Comparison of ENCODE assay signal across 28 cellular contexts in genomic region chr4:5086535-5086934, GRCh38. TPM values are rescaled to one million over a fixed set of nuclear protein-coding genes. Genes with fewer than 3 reads are reported as not detected.
A peak's percentile ranks its signal among the peaks of the same experiment; 100 is the strongest.
DNase-seq lines count a peak whose midpoint lies in the region; ATAC-seq, FAIRE-seq and TF ChIP-seq lines count a peak whose summit lies in the region.
"Had no signal": no experiment of that assay in that cellular context is flagged by ENCODE, and none has a peak within 500 bp of the region (broad histone marks: within the 10 kb centered on the region; RNA-seq: fewer than 3 reads in every experiment).

No MANE protein-coding gene starts in this region.

- H3K4me3 ChIP-seq in A549 (no peak overlapping the region), K562 (no peak overlapping the region), endothelial cell of umbilical vein (replicated peaks in 1 of 3; ENCODE audit: insufficient read depth in 1 of 3, low read depth in 1 of 3, low read length in 3 of 3) (no peak overlapping the region)
- H3K4me3 ChIP-seq: BLaER1, GM12878 had no signal

- H3K27me3 ChIP-seq in K562 (ENCODE audit: control insufficient read depth in 2 of 2, insufficient read depth in 2 of 2, low read length in 2 of 2) (no peaks in the 10 kb centered on the region), endothelial cell of umbilical vein (ENCODE audit: control insufficient read depth in 2 of 2, insufficient read depth in 2 of 2, low read length in 2 of 2) (no peaks in the 10 kb centered on the region)
- H3K27me3 ChIP-seq: BLaER1 had no signal

- H3K9me1 ChIP-seq in K562 (ENCODE audit: control insufficient read depth, insufficient read depth, low read length) (no peaks in the 10 kb centered on the region), endothelial cell of umbilical vein (replicated peaks; ENCODE audit: control insufficient read depth, extremely low read depth, insufficient read depth, low read length) (no peaks in the 10 kb centered on the region)

- TF ChIP-seq RAD21 in A549 (conservative IDR thresholded peaks at IDR 0.05 in 1 of 2, IDR thresholded peaks at IDR 0.05 in 1 of 2), result no peak
- no peak for TF ChIP-seq RAD21 in K562 (CRISPR knock-in tag; conservative IDR thresholded peaks at IDR 0.05 in 1 of 2, IDR thresholded peaks at IDR 0.05 in 1 of 2)

- TF ChIP-seq CTCF in A549 (IDR thresholded peaks at IDR 0.05), result no peak
- TF ChIP-seq CTCF in K562 (IDR thresholded peaks at IDR 0.05 in 2 of 3, conservative IDR thresholded peaks at IDR 0.05 in 1 of 3; ENCODE audit: insufficient read depth in 2 of 3, low read depth in 1 of 3, low read length in 3 of 3), result no peak
- TF ChIP-seq CTCF in endothelial cell of umbilical vein (IDR thresholded peaks at IDR 0.05; ENCODE audit: extremely low read depth in 1 of 2, insufficient read depth in 1 of 2, low read depth in 1 of 2, low read length in 2 of 2), result no peak

- in situ Hi-C loops in K562 (cut with MboI), result no loop called here

- H3K27ac ChIP-seq in A549 (no peak overlapping the region), K562 (ENCODE audit: extremely low read depth, low read depth, low read length) (no peak overlapping the region), endothelial cell of umbilical vein (ENCODE audit: insufficient read depth, low read depth, low read length) (no peak overlapping the region)
- H3K27ac ChIP-seq: 22Rv1, BLaER1 had no signal

- dilution Hi-C loops in endothelial cell of umbilical vein (cut with MboI; ENCODE audit: extremely low pct_ligation_motif_present, low sequenced_read_pairs), result no loop called here

- CTCF ChIA-PET in A549 (lab: Yijun Ruan, JAX), result no interaction called here
- CTCF ChIA-PET in K562 (lab: Yijun Ruan, JAX; ENCODE audit: low intra/inter-chr PET ratio), result no interaction called here
- CTCF ChIA-PET in endothelial cell of umbilical vein (lab: Charles Lee), result no interaction called here

- no peaks in the 10 kb centered on the region for H4K20me1 ChIP-seq in K562 (replicated peaks; ENCODE audit: control insufficient read depth, insufficient read depth, low read length)
- no peaks in the 10 kb centered on the region for H4K20me1 ChIP-seq in endothelial cell of umbilical vein (replicated peaks; ENCODE audit: control insufficient read depth, extremely low read depth, insufficient read depth, low read length)
- H4K20me1 ChIP-seq: BLaER1 had no signal

- H3K36me3 ChIP-seq in K562 (ENCODE audit: control insufficient read depth, insufficient read depth, low read length), result no peaks in the 10 kb centered on the region
- no peaks in the 10 kb centered on the region for H3K36me3 ChIP-seq in endothelial cell of umbilical vein (ENCODE audit: control insufficient read depth in 2 of 2, extremely low read depth in 1 of 2, insufficient read depth in 2 of 2, low read length in 2 of 2)
- H3K36me3 ChIP-seq: BE2C had no signal

- no peaks in the 10 kb centered on the region for H3K79me2 ChIP-seq in K562 (ENCODE audit: control insufficient read depth, insufficient read depth, low read length)
- H3K79me2 ChIP-seq in endothelial cell of umbilical vein (ENCODE audit: control insufficient read depth, insufficient read depth, low read length), result no peaks in the 10 kb centered on the region

- ATAC-seq in A549, result no peak
- no peak for ATAC-seq in K562
- no peak for ATAC-seq in HG03045 (IDR thresholded peaks at IDR 0.05; ENCODE audit: unreplicated experiment)
- no peak for ATAC-seq in GM21367 (IDR thresholded peaks at IDR 0.05; ENCODE audit: unreplicated experiment)
- ATAC-seq: GM12878 had no signal

- TF ChIP-seq POLR2A in A549 (IDR thresholded peaks at IDR 0.05; ENCODE audit: low read length) (no peak), K562 (conservative IDR thresholded peaks at IDR 0.05) (no peak), endothelial cell of umbilical vein (IDR thresholded peaks at IDR 0.05; ENCODE audit: low read depth, low read length) (no peak)

- DNase-seq in A549 (ENCODE audit: low read depth in 1 of 2, low spot score in 1 of 2) (no peak), M059J (ENCODE audit: low read depth) (peak; percentile 50), K562 (ENCODE audit: extremely low read depth in 1 of 4, low spot score in 3 of 4) (no peak), endothelial cell of umbilical vein (ENCODE audit: low read depth, low spot score) (no peak), activated gamma-delta T cell treated with Interleukin-2 at 50 U/mL for 16 hours (no peak), anterior cingulate cortex (lab: John Stamatoyannopoulos, UW) (no peak)
- DNase-seq: ACHN; BE2C; C1 segment of cervical spinal cord; CD4-positive, alpha-beta memory T cell; CD4-positive, CD25-positive, alpha-beta regulatory T cell; CD8-positive, alpha-beta memory T cell; COR-L47; DMS 273 treated with DMSO at 0.1 percent for 48 hours; DMS153; DMS53; DMS79; DND-41; EL; GDM1 had no signal

- FAIRE-seq in A549 (lab: Jason Lieb, UNC) (no peak), K562 (lab: Jason Lieb, UNC) (no peak), endothelial cell of umbilical vein (lab: Jason Lieb, UNC) (no peak)
- FAIRE-seq: GM12878, GM12892, GM18507, GM19239 had no signal

- no peak overlapping the region for H3K4me2 ChIP-seq in A549
- H3K4me2 ChIP-seq in K562 (ENCODE audit: insufficient read depth, low read length), result no peak overlapping the region
- no peak overlapping the region for H3K4me2 ChIP-seq in endothelial cell of umbilical vein (ENCODE audit: insufficient read depth, low read length)
- H3K4me2 ChIP-seq: BLaER1 had no signal

- H3K4me1 ChIP-seq in A549, result no peaks in the 10 kb centered on the region
- no peaks in the 10 kb centered on the region for H3K4me1 ChIP-seq in K562 (replicated peaks in 1 of 2; ENCODE audit: control insufficient read depth in 2 of 2, insufficient read depth in 2 of 2, low read length in 2 of 2)
- H3K4me1 ChIP-seq in endothelial cell of umbilical vein (ENCODE audit: control insufficient read depth, extremely low read depth, insufficient read depth, low read length), result peaks cover 2% of the 10 kb centered on the region
- H3K4me1 ChIP-seq: BE2C, BLaER1 had no signal

- intact Hi-C loops in K562 (cut with micrococcal nuclease), result no loop called here
- intact Hi-C loops in endothelial cell of umbilical vein (cut with micrococcal nuclease), result no loop called here

- TF ChIP-seq EP300 in A549 (IDR thresholded peaks at IDR 0.05) (no peak), K562 (IDR thresholded peaks at IDR 0.05; ENCODE audit: low read length) (no peak)

- WGBS in A549 (ENCODE audit: missing lambda C conversion rate), result 5% methylated on average over 1 of the region's 1 CpG
- WGBS in K562 (ENCODE audit: insufficient coverage, low coverage, missing lambda C conversion rate), result 0% methylated on average over 1 of the region's 1 CpG

- POLR2A ChIA-PET in A549 (lab: Yijun Ruan, JAX), result no interaction called here
- POLR2A ChIA-PET in K562 (lab: Yijun Ruan, JAX), result no interaction called here
- POLR2A ChIA-PET in endothelial cell of umbilical vein (lab: Charles Lee), result no interaction called here

- H2AFZ ChIP-seq in K562 (ENCODE audit: low read depth, low read length) (no peak overlapping the region), endothelial cell of umbilical vein (ENCODE audit: low read depth, low read length) (no peak overlapping the region)

- H3K9me3 ChIP-seq in A549, result peaks cover 25% of the 10 kb centered on the region; the same call in 2 of the 3 replicates
- H3K9me3 ChIP-seq in K562 (replicated peaks; ENCODE audit: control insufficient read depth, insufficient read depth, low read depth, low read length), result no peaks in the 10 kb centered on the region; the same call in 1 of the 2 replicates
- no peaks in the 10 kb centered on the region for H3K9me3 ChIP-seq in endothelial cell of umbilical vein (replicated peaks; ENCODE audit: control insufficient read depth, insufficient read depth, low read length)
- H3K9me3 ChIP-seq: BE2C had no signal

- H3K9ac ChIP-seq in K562 (ENCODE audit: insufficient read depth in 1 of 2, low read depth in 2 of 2, low read length in 2 of 2) (no peak overlapping the region), endothelial cell of umbilical vein (replicated peaks; ENCODE audit: extremely low read depth, insufficient read depth, low read length) (no peak overlapping the region)
- H3K9ac ChIP-seq: BLaER1 had no signal

- BruUV-seq in K562 (replicated peaks; lab: Mats Ljungman, UMichigan) (no TSS peak), endothelial cell of umbilical vein (replicated peaks; lab: Mats Ljungman, UMichigan) (no TSS peak)

RNA-seq across cellular contexts. Expression of gene STK32B, which starts 35.3 kb away (rescaled TPM):
- polyA plus RNA-seq in A549 (2011; rRNA removed), result 10.8 and 12.1 TPM in 2 replicates
- 12.6 and 15.6 TPM in 2 replicates for polyA plus RNA-seq in A549 (2012; cell fraction: cytosol; rRNA removed)
- 16.9 and 17.2 TPM in 2 replicates for polyA plus RNA-seq in A549 (2012; cell fraction: nucleus; rRNA removed)
- polyA plus RNA-seq in A549 (2017; fragmentation: RNase III; extraction: RNeasy Plus Mini Kit Qiagen cat#74134 plus additional on column Dnase treatment), result 7.6 to 10.5 TPM (median 8.3 TPM) in 3 replicates
- 10.7 and 11.3 TPM in 2 replicates for polyA minus RNA-seq in A549 (2011; rRNA and poly(A)+ RNA removed)
- total RNA-seq in M059J (2014; rRNA removed; shearing (Covaris generic)), result 4.4 and 7.6 TPM in 2 replicates
- total RNA-seq in K562 (2011; cell fraction: chromatin; rRNA removed; ENCODE audit: low replicate concordance), result 0.21 and 0.23 TPM in 2 replicates
- total RNA-seq in K562 (2011; cell fraction: nucleolus; rRNA removed), result 0.13 TPM in 1 of 2 replicates, not detected in the other
- 0.15 and 0.53 TPM in 2 replicates for total RNA-seq in K562 (2011; cell fraction: nucleoplasm; rRNA removed)
- total RNA-seq in K562 (2014; rRNA removed), result 0.08 TPM in 1 of 2 replicates, not detected in the other
- total RNA-seq in K562 (2014; rRNA removed; fragmentation: Illumina TruSeq; extraction: Trizol), result 0.11 and 0.16 TPM in 2 replicates
- 0.07 and 0.08 TPM in 2 replicates for total RNA-seq in K562 (2015; rRNA removed; fragmentation: Illumina TruSeq; extraction: Trizol)
- total RNA-seq in K562 (2021), result 0.18 and 0.20 TPM in 2 replicates
- not detected in 2 replicates for polyA plus RNA-seq in K562 (2011; rRNA removed)
- polyA plus RNA-seq in K562 (2011; cell fraction: cytosol; rRNA removed), result 0.01 and 0.04 TPM in 2 replicates
- 0.14 TPM in 1 of 2 replicates, not detected in the other for polyA plus RNA-seq in K562 (2011; cell fraction: nucleus; rRNA removed)
- polyA plus RNA-seq in K562 (2012), result 0.30 and 0.71 TPM in 2 replicates
- polyA plus RNA-seq in K562 (2014; fragmentation: Illumina TruSeq; extraction: Trizol), result 0.10 and 0.12 TPM in 2 replicates
- polyA plus RNA-seq in K562 (2014; fragmentation: Nextera tagmentation; extraction: Ambion mirVana), result under 1 TPM; 0.03 to 0.04 TPM
- 0.05 and 0.22 TPM in 2 replicates for polyA plus RNA-seq in K562 (2014; rRNA removed)
- polyA minus RNA-seq in K562 (2011; rRNA and poly(A)+ RNA removed), result 0.06 TPM in 1 of 2 replicates, not detected in the other
- polyA minus RNA-seq in K562 (2011; cell fraction: cytosol; rRNA and poly(A)+ RNA removed), result not detected in 2 replicates
- polyA minus RNA-seq in K562 (2011; cell fraction: nucleus; rRNA and poly(A)+ RNA removed), result 0.13 TPM in 1 of 2 replicates, not detected in the other
- 7.8 and 12.4 TPM in 2 replicates for total RNA-seq in endothelial cell of umbilical vein
- polyA plus RNA-seq in endothelial cell of umbilical vein, result 5.6 and 6.1 TPM in 2 replicates
- 6.0 and 6.5 TPM in 2 replicates for polyA plus RNA-seq in endothelial cell of umbilical vein (2011; cell fraction: cytosol; rRNA removed)
- 11.3 and 14.6 TPM in 2 replicates for polyA plus RNA-seq in endothelial cell of umbilical vein (2011; cell fraction: nucleus; rRNA removed)
- polyA plus RNA-seq in endothelial cell of umbilical vein (2012), result 2.3 and 7.0 TPM in 2 replicates
- 7.2 and 8.3 TPM in 2 replicates for polyA minus RNA-seq in endothelial cell of umbilical vein
- not detected for polyA minus RNA-seq in endothelial cell of umbilical vein (2011; cell fraction: cytosol; rRNA and poly(A)+ RNA removed)
- 8.3 and 8.4 TPM in 2 replicates for polyA minus RNA-seq in endothelial cell of umbilical vein (2011; cell fraction: nucleus; rRNA and poly(A)+ RNA removed)
- total RNA-seq: CD4-positive, alpha-beta memory T cell; CD4-positive, CD25-positive, alpha-beta regulatory T cell; CD8-positive, alpha-beta memory T cell had no signal
- polyA plus RNA-seq: CD4-positive, alpha-beta memory T cell; CD4-positive, CD25-positive, alpha-beta regulatory T cell; CD8-positive, alpha-beta memory T cell had no signal
